In the genomic region with DNA sequence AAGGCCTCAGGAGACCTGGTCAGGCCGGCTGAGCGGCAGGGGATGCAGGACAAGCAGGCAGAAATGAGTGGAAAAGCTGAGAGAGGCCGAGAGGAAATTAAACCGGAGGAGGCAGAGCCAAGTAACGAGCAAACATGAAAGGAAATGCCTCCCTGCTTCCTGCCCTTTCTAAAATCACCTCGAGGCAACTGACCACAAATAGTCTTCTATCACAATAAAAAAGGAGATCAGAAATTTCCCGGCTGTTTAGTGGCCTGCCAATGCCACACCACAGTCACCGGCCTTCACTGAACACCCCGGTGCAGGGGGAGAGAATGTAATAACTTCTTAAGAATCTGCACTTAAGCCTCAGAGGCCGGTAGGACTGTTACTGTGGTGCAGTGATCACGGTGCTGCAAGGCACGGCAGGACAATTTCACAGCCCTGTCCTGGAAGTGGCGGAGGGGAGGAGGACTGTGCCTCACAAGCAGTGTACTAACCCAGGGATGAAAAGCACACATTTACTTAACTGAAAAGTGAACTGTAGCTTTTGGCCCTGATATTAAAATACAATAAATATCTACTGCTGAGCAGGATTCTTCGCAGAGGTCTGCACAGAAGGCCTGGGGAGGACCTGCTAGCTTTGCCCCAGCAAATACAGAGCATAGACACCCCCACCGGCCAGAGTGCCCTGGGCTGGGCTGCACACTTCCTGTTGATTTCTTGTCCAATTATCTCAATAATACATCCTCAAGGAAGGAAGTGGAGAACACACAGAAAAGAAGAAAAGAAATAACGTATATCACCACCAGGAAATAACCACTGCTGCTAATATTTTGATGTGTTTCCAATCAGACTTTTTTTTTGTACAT, we compare ENCODE assay signal across 18 cellular contexts.
DNase-seq lines count a peak whose midpoint lies in the region; ATAC-seq, FAIRE-seq and TF ChIP-seq lines count a peak whose summit lies in the region.
"Had no signal": no experiment of that assay in that cellular context is flagged by ENCODE, and none has a peak within 500 bp of the region (broad histone marks: within the 10 kb centered on the region; RNA-seq: fewer than 3 reads in every experiment).

No MANE protein-coding gene starts in this region.

- no peak overlapping the region for H3K27ac Mint-ChIP-seq in nephron progenitor cell
- H3K27ac Mint-ChIP-seq: activated naive CD4-positive, alpha-beta T cell treated with anti-CD3 and anti-CD28 coated beads, Interleukin-2, amount 10 ng/mL, durations not matched to agents 7 days and 5 days had no signal

- peaks cover 3% of the 10 kb centered on the region for H3K27me3 ChIP-seq in adipocyte (replicated peaks; ENCODE audit: control insufficient read depth, insufficient read depth, low read length)
- H3K27me3 ChIP-seq: pancreas, SJSA1 had no signal

- H3K4me3 ChIP-seq in adipocyte (ENCODE audit: low read length) = no peak overlapping the region
- H3K4me3 ChIP-seq: GM12878, pancreas, SJSA1 had no signal

- no peak for TF ChIP-seq CTCF in nephron progenitor cell (IDR thresholded peaks at IDR 0.05)

- peak overlapping the region; percentile 0 for H3K4me3 Mint-ChIP-seq in nephron progenitor cell
- H3K4me3 Mint-ChIP-seq: activated naive CD4-positive, alpha-beta T cell treated with anti-CD3 and anti-CD28 coated beads, Interleukin-2, amount 10 ng/mL, durations not matched to agents 7 days and 5 days; effector memory CD8-positive, alpha-beta T cell had no signal

- peaks cover 2% of the 10 kb centered on the region for H3K9me3 ChIP-seq in adipocyte (ENCODE audit: control insufficient read depth, low read length)
- H3K9me3 ChIP-seq: pancreas, SJSA1 had no signal

- in situ Hi-C loops in KBM-7 (cut with MboI; ENCODE audit: low pct_unique_long_range_greater_than_20kb, low sequenced_read_pairs) = no loop called here

- H3K9ac ChIP-seq in adipocyte (ENCODE audit: low read length) = no peak overlapping the region

- H3K4me1 ChIP-seq in adipocyte (ENCODE audit: control insufficient read depth, insufficient read depth, low read length) = no peaks in the 10 kb centered on the region
- H3K4me1 ChIP-seq: pancreas, SJSA1 had no signal

- H3K27me3 Mint-ChIP-seq in nephron progenitor cell (ENCODE audit: low read depth, poor library complexity) = peaks cover 9% of the 10 kb centered on the region

- no peak for TF ChIP-seq POLR2A in H54 (IDR thresholded peaks at IDR 0.05; ENCODE audit: low read depth, low read length)

- no peak for FAIRE-seq in H54 (lab: Jason Lieb, UNC)
- FAIRE-seq: GM12878, pancreas had no signal

- no peaks in the 10 kb centered on the region for H3K9me3 Mint-ChIP-seq in nephron progenitor cell
- H3K9me3 Mint-ChIP-seq: activated naive CD4-positive, alpha-beta T cell treated with anti-CD3 and anti-CD28 coated beads, Interleukin-2, amount 10 ng/mL, durations not matched to agents 7 days and 5 days; effector memory CD8-positive, alpha-beta T cell had no signal

- H3K36me3 Mint-ChIP-seq in nephron progenitor cell (ENCODE audit: low read depth) = no peaks in the 10 kb centered on the region
- H3K36me3 Mint-ChIP-seq: activated naive CD4-positive, alpha-beta T cell treated with anti-CD3 and anti-CD28 coated beads, Interleukin-2, amount 10 ng/mL, durations not matched to agents 7 days and 5 days had no signal

- DNase-seq in COLO829 (ENCODE audit: low spot score) = peak; percentile 10
- DNase-seq in KBM-7 = peak; percentile 51
- peak; percentile 22 for DNase-seq in adipocyte (ENCODE audit: low read depth)
- DNase-seq in nephron progenitor cell = peak; percentile 16
- DNase-seq in stimulated activated CD4-positive, alpha-beta T cell treated with anti-CD3 and anti-CD28 coated beads, Interleukin-4, amount 100 ng/mL, for 24 hours = no peak
- DNase-seq in activated naive CD4-positive, alpha-beta T cell (lab: John Stamatoyannopoulos, UW) = no peak
- no peak for DNase-seq in H54 (ENCODE audit: insufficient read length, low spot score)
- DNase-seq: activated naive CD4-positive, alpha-beta T cell treated with anti-CD3 and anti-CD28 coated beads, Interleukin-2, amount 10 ng/mL, durations not matched to agents 7 days and 5 days; C1 segment of cervical spinal cord; effector memory CD8-positive, alpha-beta T cell; MV-4-11; NCI-H2171 treated with DMSO at 0.1 percent for 48 hours; NK-92 treated with Interleukin-12 subunit alpha and Interleukin-12 subunit beta, amount 100 ng/mL, for 24 hours; pancreas; WERI-Rb-1 had no signal

- peaks cover 27% of the 10 kb centered on the region for H3K4me1 Mint-ChIP-seq in nephron progenitor cell

- ATAC-seq in GM21717 (IDR thresholded peaks at IDR 0.05; ENCODE audit: unreplicated experiment) = no peak
- ATAC-seq: effector memory CD8-positive, alpha-beta T cell; GM12878; pancreas had no signal

- no peaks in the 10 kb centered on the region for H3K36me3 ChIP-seq in adipocyte (ENCODE audit: control insufficient read depth, insufficient read depth, low read length, severe bottlenecking)
- H3K36me3 ChIP-seq: pancreas, SJSA1, WERI-Rb-1 had no signal

Comparison
In these comparisons a context has a peak if more than half of its experiments do, and no peak if none do; other contexts are left out.
1. DNase-seq: peak in COLO829 (single experiment), KBM-7 (single experiment), adipocyte (single experiment) and nephron progenitor cell (single experiment); none in stimulated activated CD4-positive, alpha-beta T cell treated with anti-CD3 and anti-CD28 coated beads, Interleukin-4, amount 100 ng/mL, for 24 hours (single experiment), activated naive CD4-positive, alpha-beta T cell (0 of 4) and H54 (single experiment).